Comparison of ENCODE assay signal across 13 cellular contexts in the genomic region with DNA sequence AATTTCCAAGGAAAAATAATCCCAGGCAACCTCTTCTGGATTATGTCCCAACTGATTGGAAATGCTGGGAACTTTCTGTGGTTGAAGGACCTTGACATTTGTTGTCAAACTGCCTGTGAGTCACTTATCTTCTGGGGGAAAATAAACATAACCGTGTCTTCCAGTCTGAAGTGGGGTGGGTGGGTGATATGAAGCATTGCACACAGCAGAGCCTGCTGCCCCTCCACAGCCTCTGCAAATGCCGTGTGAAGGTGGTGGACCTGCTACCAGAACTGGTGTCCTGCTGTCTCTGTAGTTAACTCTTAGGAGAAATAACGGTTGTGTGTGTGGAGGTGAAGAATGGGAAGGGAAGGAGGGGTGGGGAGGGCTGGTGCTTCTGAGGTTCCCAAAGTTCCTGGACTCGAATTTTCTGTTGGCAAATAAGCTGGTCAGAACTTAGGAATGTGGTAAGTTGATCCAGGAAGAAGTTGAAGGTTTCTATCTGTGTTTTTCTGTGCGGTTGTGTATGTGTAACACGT. TPM values are rescaled to one million over a fixed set of nuclear protein-coding genes. Genes with fewer than 3 reads are reported as not detected.
DNase-seq lines count a peak whose midpoint lies in the region; ATAC-seq, FAIRE-seq and TF ChIP-seq lines count a peak whose summit lies in the region.
"Had no signal": no experiment of that assay in that cellular context is flagged by ENCODE, and none has a peak within 500 bp of the region (broad histone marks: within the 10 kb centered on the region; RNA-seq: fewer than 3 reads in every experiment).

No MANE protein-coding gene starts in this region.

- H3K9me3 ChIP-seq in A549 (no peaks in the 10 kb centered on the region), KOPT-K1 (ENCODE audit: insufficient read depth, low read length, poor library complexity, severe bottlenecking) (no peaks in the 10 kb centered on the region)
- H3K9me3 ChIP-seq: mucosa of descending colon, testis had no signal

- in situ Hi-C loops in brain microvascular endothelial cell (cut with HindIII; ENCODE audit: low pct_ligation_motif_present, low sequenced_read_pairs), result no loop called here

- peak in 1 of 2 experiments; percentile 29; a peak in 1 of 5 replicates for TF ChIP-seq EP300 in A549 (IDR thresholded peaks at IDR 0.05)

- H3K4me1 ChIP-seq in A549, result peaks cover 72% of the 10 kb centered on the region

- peak; percentile 36 for FAIRE-seq in A549 (lab: Jason Lieb, UNC)

- DNase-seq in A549 (ENCODE audit: low read depth in 1 of 2, low spot score in 1 of 2) (peak; percentile 53 to 67), brain microvascular endothelial cell (peak; percentile 76), mesenteric fat pad (ENCODE audit: low spot score) (peak; percentile 24), NCI-H82 treated with DMSO at 0.1 percent for 48 hours (lab: John Stamatoyannopoulos, UW; ENCODE audit: unreplicated experiment) (no peak), activated gamma-delta T cell treated with Interleukin-2 at 50 U/mL for 16 hours (no peak)
- no peak for DNase-seq in activated CD8-positive, alpha-beta memory T cell treated with anti-CD3 and anti-CD28 coated beads, Interleukin-2, amount 50 U/mL, for 48 hours
- DNase-seq: mucosa of descending colon, NCI-H1105 treated with DMSO at 0.1 percent for 48 hours, T-cell, testis had no signal

- TF ChIP-seq RAD21 in A549 (conservative IDR thresholded peaks at IDR 0.05 in 1 of 2, IDR thresholded peaks at IDR 0.05 in 1 of 2), result 0 out of 5 replicates have a peak, but pooled peaks of 1 of the 2 experiments have one; percentile 17

- POLR2A ChIA-PET in A549 (lab: Yijun Ruan, JAX), result interaction anchor here (0.6 kb wide), 1 partner anchor 24 kb away, joined by 4 read pairs; no protein-coding TSS in a partner anchor

- ATAC-seq in A549 (peak; percentile 75 to 77), GM19324 (IDR thresholded peaks at IDR 0.05; ENCODE audit: low FRiP score, unreplicated experiment) (no peak)
- ATAC-seq: activated naive CD4-positive, alpha-beta T cell treated with anti-CD3 and anti-CD28 coated beads, Interleukin-2, amount 50 U/mL, for 72 hours; mucosa of descending colon; T-cell had no signal

- peak overlapping the region; percentile 59 to 94 for H3K27ac ChIP-seq in A549
- peak overlapping the region; percentile 94 for H3K27ac ChIP-seq in KOPT-K1 (ENCODE audit: low read depth, low read length, poor library complexity, severe bottlenecking)
- peak overlapping the region; percentile 85 for H3K27ac ChIP-seq in brain microvascular endothelial cell
- H3K27ac ChIP-seq: testis had no signal

- no peak for TF ChIP-seq CTCF in A549 (IDR thresholded peaks at IDR 0.05)
- TF ChIP-seq CTCF in brain microvascular endothelial cell (IDR thresholded peaks at IDR 0.05; ENCODE audit: low read depth, low read length, missing control alignments), result no peak

- no peaks in the 10 kb centered on the region for H3K27me3 ChIP-seq in brain microvascular endothelial cell (replicated peaks)
- H3K27me3 ChIP-seq: testis had no signal

- peak overlapping the region; percentile 3; the same call in 2 of the 3 replicates for H3K4me3 ChIP-seq in A549
- H3K4me3 ChIP-seq in brain microvascular endothelial cell (ENCODE audit: low read depth, low read length), result peak overlapping the region; percentile 33
- H3K4me3 ChIP-seq: mucosa of descending colon, testis had no signal

- WGBS in A549 (ENCODE audit: missing lambda C conversion rate), result 1% methylated on average over 6 of the region's 6 CpGs

- CTCF ChIA-PET in A549 (lab: Yijun Ruan, JAX), result interaction anchor here (0.6 to 5.3 kb wide), 4 partner anchors 9 to 35 kb away, joined by 3 to 25 read pairs (median 4); no protein-coding TSS in a partner anchor

- H3K4me2 ChIP-seq in A549, result peak overlapping the region; percentile 82

- H3K36me3 ChIP-seq in KOPT-K1 (ENCODE audit: insufficient read depth, low read length) (peaks cover 59% of the 10 kb centered on the region), brain microvascular endothelial cell (replicated peaks) (no peaks in the 10 kb centered on the region)

- TF ChIP-seq POLR2A in A549 (IDR thresholded peaks at IDR 0.05; ENCODE audit: low read length), result no peak

TF ChIP-seq in A549, 52 proteins besides CTCF, POLR2A, EP300 and RAD21:
- TF ChIP-seq JUNB (IDR thresholded peaks at IDR 0.05), result peak; percentile 60; the same call in 1 of the 2 replicates
- TF ChIP-seq MAX (IDR thresholded peaks at IDR 0.05), result peak; percentile 52
- TF ChIP-seq JUN (IDR thresholded peaks at IDR 0.05), result peak in 1 of 2 experiments; percentile 53; a peak in 2 of 5 replicates
- TF ChIP-seq TP53 (CRISPR knock-in tag; IDR thresholded peaks at IDR 0.05), result no peak
- TF ChIP-seq ZFP36 (IDR thresholded peaks at IDR 0.05; ENCODE audit: borderline replicate concordance, partially characterized antibody), result no peak
- peak; percentile 56; the same call in 1 of the 2 replicates for TF ChIP-seq GATA3 (IDR thresholded peaks at IDR 0.05; ENCODE audit: borderline replicate concordance)
- TF ChIP-seq EHMT2 (IDR thresholded peaks at IDR 0.05; ENCODE audit: low read depth), result no peak
- no peak for TF ChIP-seq FOSL2 (IDR thresholded peaks at IDR 0.05)
- TF ChIP-seq FOSL2 (CRISPR knock-in tag; IDR thresholded peaks at IDR 0.05), result peak; percentile 52; the same call in 1 of the 2 replicates
TF ChIP-seq in A549: peak in this region for 5.

RNA-seq across cellular contexts. Expression of gene GALNT2, which starts 23.2 kb away (rescaled TPM):
- polyA plus RNA-seq in A549 (2011; rRNA removed) (57.5 and 66.9 TPM in 2 replicates), A549 (2017; fragmentation: RNase III; extraction: RNeasy Plus Mini Kit Qiagen cat#74134 plus additional on column Dnase treatment) (111 to 115 TPM (median 114 TPM) in 3 replicates)
- 83.3 and 105 TPM in 2 replicates for polyA plus RNA-seq in A549 (2012; cell fraction: cytosol; rRNA removed)
- 194 and 199 TPM in 2 replicates for polyA plus RNA-seq in A549 (2012; cell fraction: nucleus; rRNA removed)
- polyA minus RNA-seq in A549 (2011; rRNA and poly(A)+ RNA removed), result 50.1 and 58.6 TPM in 2 replicates
- 144 TPM for total RNA-seq in mesenteric fat pad

Comparison
In these comparisons a context has a peak if more than half of its experiments do, and no peak if none do; other contexts are left out.
1. DNase-seq: peak in A549 (2 of 2), brain microvascular endothelial cell (single experiment) and mesenteric fat pad (single experiment); none in activated CD8-positive, alpha-beta memory T cell treated with anti-CD3 and anti-CD28 coated beads, Interleukin-2, amount 50 U/mL, for 48 hours (single experiment), NCI-H82 treated with DMSO at 0.1 percent for 48 hours (single experiment) and activated gamma-delta T cell treated with Interleukin-2 at 50 U/mL for 16 hours (single experiment).
2. Peak in every context shown above with its lines, with median percentiles within 50 percentile points of each other: H3K27ac ChIP-seq.